In genomic region chr15:38257676-38258075, GRCh38 we compare ENCODE assay signal across 14 cellular contexts. TPM values are rescaled to one million over a fixed set of nuclear protein-coding genes. Genes with fewer than 3 reads are reported as not detected.
DNase-seq lines count a peak whose midpoint lies in the region; ATAC-seq and TF ChIP-seq lines count a peak whose summit lies in the region.
"Had no signal": no experiment of that assay in that cellular context is flagged by ENCODE, and none has a peak within 500 bp of the region (broad histone marks: within the 10 kb centered on the region; RNA-seq: fewer than 3 reads in every experiment).

No MANE protein-coding gene starts in this region.

- H3K36me3 ChIP-seq in ES-I3 (ENCODE audit: insufficient read depth, low read length) = no peaks in the 10 kb centered on the region
- no peaks in the 10 kb centered on the region for H3K36me3 ChIP-seq in sigmoid colon
- no peaks in the 10 kb centered on the region for H3K36me3 ChIP-seq in naive thymus-derived CD4-positive, alpha-beta T cell (ENCODE audit: control insufficient read depth in 2 of 3, insufficient read depth in 3 of 3, low read length in 3 of 3)
- H3K36me3 ChIP-seq: tibial artery had no signal

- intact Hi-C loops in sigmoid colon (cut with DNase I) = no loop called here
- intact Hi-C loops in naive thymus-derived CD4-positive, alpha-beta T cell (cut with micrococcal nuclease) = loop anchor here in 1 of 2 donors (10.0 kb wide), 2 partner anchors 437 to 1497 kb away; no protein-coding TSS in a partner anchor

- peaks cover 4% of the 10 kb centered on the region; the same call in 1 of the 2 replicates for H3K36me3 Mint-ChIP-seq in WTC11
- H3K36me3 Mint-ChIP-seq in naive thymus-derived CD4-positive, alpha-beta T cell = no peaks in the 10 kb centered on the region
- H3K36me3 Mint-ChIP-seq: activated naive CD8-positive, alpha-beta T cell treated with anti-CD3 and anti-CD28 coated beads for 36 hours had no signal

- H3K27me3 ChIP-seq in sigmoid colon = no peaks in the 10 kb centered on the region
- no peaks in the 10 kb centered on the region for H3K27me3 ChIP-seq in naive thymus-derived CD4-positive, alpha-beta T cell (ENCODE audit: control insufficient read depth in 2 of 2, insufficient read depth in 2 of 2, low read length in 2 of 2)
- H3K27me3 ChIP-seq: tibial artery had no signal

- H3K4me3 ChIP-seq in fibroblast of villous mesenchyme (ENCODE audit: low read depth, low read length) (peak overlapping the region; percentile 26), sigmoid colon (no peak overlapping the region)
- H3K4me3 ChIP-seq in naive thymus-derived CD4-positive, alpha-beta T cell (ENCODE audit: low read length) = no peak overlapping the region
- H3K4me3 ChIP-seq: tibial artery had no signal

- no peak for ATAC-seq in WTC11
- no peak for ATAC-seq in naive thymus-derived CD4-positive, alpha-beta T cell

- H3K9me3 ChIP-seq in ES-I3 (ENCODE audit: control insufficient read depth, insufficient read depth, low read length) (no peaks in the 10 kb centered on the region), sigmoid colon (no peaks in the 10 kb centered on the region)
- H3K9me3 ChIP-seq in naive thymus-derived CD4-positive, alpha-beta T cell (ENCODE audit: control insufficient read depth in 2 of 3, low read length in 3 of 3) = no peaks in the 10 kb centered on the region
- H3K9me3 ChIP-seq: tibial artery had no signal

- 33 to 56% methylated on average over 2 of the region's 2 CpGs for WGBS in sigmoid colon, 2 donors

- DNase-seq in WTC11 (ENCODE audit: low spot score) (no peak), fibroblast of villous mesenchyme (ENCODE audit: low read depth) (no peak), sigmoid colon (no peak), NCI-H226 (no peak)
- DNase-seq in activated CD4-positive, alpha-beta T cell treated with anti-CD3 and anti-CD28 coated beads, Interleukin-2, amount 50 U/mL, for 1 hour = no peak
- DNase-seq in naive thymus-derived CD4-positive, alpha-beta T cell = no peak
- no peak for DNase-seq in activated CD4-positive, alpha-beta T cell treated with anti-CD3 and anti-CD28 coated beads, Interleukin-2, amount 50 U/mL, for 4 hours
- DNase-seq: activated CD4-positive, CD25-positive, alpha-beta regulatory T cell treated with anti-CD3 and anti-CD28 coated beads, Interleukin-2, amount 50 U/mL, for 72 hours; activated naive CD8-positive, alpha-beta T cell treated with anti-CD3 and anti-CD28 coated beads for 36 hours; DMS79 treated with DMSO at 0.1 percent for 48 hours; NCI-H1417 treated with DMSO at 0.1 percent for 48 hours; tibial artery had no signal

- no peaks in the 10 kb centered on the region for H3K9me3 Mint-ChIP-seq in WTC11
- peaks cover 0 to 2% (median 0%) of the 10 kb centered on the region in 11 donors for H3K9me3 Mint-ChIP-seq in naive thymus-derived CD4-positive, alpha-beta T cell
- H3K9me3 Mint-ChIP-seq: activated naive CD8-positive, alpha-beta T cell treated with anti-CD3 and anti-CD28 coated beads for 36 hours had no signal

- peak overlapping the region; percentile 51 for H3K4me3 Mint-ChIP-seq in WTC11
- no peak overlapping the region for H3K4me3 Mint-ChIP-seq in naive thymus-derived CD4-positive, alpha-beta T cell
- H3K4me3 Mint-ChIP-seq: activated naive CD8-positive, alpha-beta T cell treated with anti-CD3 and anti-CD28 coated beads for 36 hours had no signal

- TF ChIP-seq CTCF in WTC11 (IDR thresholded peaks at IDR 0.05) (no peak), fibroblast of villous mesenchyme (IDR thresholded peaks at IDR 0.05; ENCODE audit: insufficient read depth, low read depth, low read length) (no peak), sigmoid colon (IDR thresholded peaks at IDR 0.05) (no peak)

- TF ChIP-seq EP300 in sigmoid colon (IDR thresholded peaks at IDR 0.05) = no peak

- TF ChIP-seq POLR2A in sigmoid colon (IDR thresholded peaks at IDR 0.05) = no peak

- CTCF ChIA-PET in WTC11 (lab: Charles Lee) = no interaction called here
- CTCF ChIA-PET in naive thymus-derived CD4-positive, alpha-beta T cell (lab: Charles Lee) = no interaction called here

- H3K27ac ChIP-seq in sigmoid colon = peak overlapping the region in 3 of 4 donors; percentile 16 to 99 (median 22)
- no peak overlapping the region for H3K27ac ChIP-seq in naive thymus-derived CD4-positive, alpha-beta T cell (ENCODE audit: low read depth, low read length)

- H3K9ac ChIP-seq in ES-I3 (ENCODE audit: low read depth, low read length) = 0 out of 2 replicates have a peak overlapping the region, but pooled peaks have one; percentile 11

- no peaks in the 10 kb centered on the region for H3K27me3 Mint-ChIP-seq in WTC11 (ENCODE audit: low read depth)
- H3K27me3 Mint-ChIP-seq in naive thymus-derived CD4-positive, alpha-beta T cell = peaks cover 0 to 45% (median 8%) of the 10 kb centered on the region in 5 donors
- H3K27me3 Mint-ChIP-seq: progenitor cell of endocrine pancreas had no signal

- peaks cover 47% of the 10 kb centered on the region for H3K4me1 Mint-ChIP-seq in WTC11
- peaks cover 14 to 18% (median 17%) of the 10 kb centered on the region in 7 donors for H3K4me1 Mint-ChIP-seq in naive thymus-derived CD4-positive, alpha-beta T cell

- POLR2A ChIA-PET in WTC11 (lab: Charles Lee) = no interaction called here
- POLR2A ChIA-PET in naive thymus-derived CD4-positive, alpha-beta T cell (lab: Charles Lee) = no interaction called here

- peaks cover 31% of the 10 kb centered on the region for H3K4me1 ChIP-seq in ES-I3 (ENCODE audit: insufficient read depth, low read length)
- peaks cover 0 to 32% (median 19%) of the 10 kb centered on the region in 4 donors for H3K4me1 ChIP-seq in sigmoid colon
- peaks cover 7 to 9% of the 10 kb centered on the region in 2 donors for H3K4me1 ChIP-seq in naive thymus-derived CD4-positive, alpha-beta T cell (ENCODE audit: control insufficient read depth in 2 of 2, insufficient read depth in 2 of 2, low read length in 2 of 2)

- peak overlapping the region; percentile 86 for H3K27ac Mint-ChIP-seq in WTC11
- H3K27ac Mint-ChIP-seq in naive thymus-derived CD4-positive, alpha-beta T cell = no peak overlapping the region
- H3K27ac Mint-ChIP-seq: activated naive CD8-positive, alpha-beta T cell treated with anti-CD3 and anti-CD28 coated beads for 36 hours; progenitor cell of endocrine pancreas had no signal

TF ChIP-seq in WTC11, 78 proteins besides CTCF, POLR2A, EP300 and RAD21 (continues in another document):
- TF ChIP-seq ATF6 (CRISPR knock-in tag; IDR thresholded peaks at IDR 0.05) = no peak
- TF ChIP-seq ZNF423 (CRISPR knock-in tag; IDR thresholded peaks at IDR 0.05) = no peak
- TF ChIP-seq ZBTB43 (CRISPR knock-in tag; IDR thresholded peaks at IDR 0.05) = no peak
- TF ChIP-seq, protein P1, sequence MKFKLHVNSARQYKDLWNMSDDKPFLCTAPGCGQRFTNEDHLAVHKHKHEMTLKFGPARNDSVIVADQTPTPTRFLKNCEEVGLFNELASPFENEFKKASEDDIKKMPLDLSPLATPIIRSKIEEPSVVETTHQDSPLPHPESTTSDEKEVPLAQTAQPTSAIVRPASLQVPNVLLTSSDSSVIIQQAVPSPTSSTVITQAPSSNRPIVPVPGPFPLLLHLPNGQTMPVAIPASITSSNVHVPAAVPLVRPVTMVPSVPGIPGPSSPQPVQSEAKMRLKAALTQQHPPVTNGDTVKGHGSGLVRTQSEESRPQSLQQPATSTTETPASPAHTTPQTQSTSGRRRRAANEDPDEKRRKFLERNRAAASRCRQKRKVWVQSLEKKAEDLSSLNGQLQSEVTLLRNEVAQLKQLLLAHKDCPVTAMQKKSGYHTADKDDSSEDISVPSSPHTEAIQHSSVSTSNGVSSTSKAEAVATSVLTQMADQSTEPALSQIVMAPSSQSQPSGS (CRISPR knock-in tag; IDR thresholded peaks at IDR 0.05; ENCODE audit: borderline replicate concordance, low read depth) = no peak
- no peak for TF ChIP-seq ZNF512 (CRISPR knock-in tag; IDR thresholded peaks at IDR 0.05; ENCODE audit: borderline replicate concordance)

RNA-seq across cellular contexts. Expression of gene SPRED1, which starts 5.0 kb away (rescaled TPM):
- total RNA-seq in WTC11 (2021) (35.9 to 37.1 TPM (median 36.1 TPM) in 3 replicates), fibroblast of villous mesenchyme (45.4 and 55.7 TPM in 2 replicates), sigmoid colon (10 to 100 TPM; 13.3 to 17.8 (median 15.1) TPM)
- 10 to 100 TPM in 2 of 3 donors, 1 to 10 TPM in 1; 6.8 to 15.6 (median 13.6) TPM for polyA plus RNA-seq in sigmoid colon
- total RNA-seq in naive thymus-derived CD4-positive, alpha-beta T cell = 1 to 10 TPM in 2 of 5 experiments, under 1 TPM in 3; 0.07 to 2.6 (median 0.95) TPM
- not detected for polyA plus RNA-seq in naive thymus-derived CD4-positive, alpha-beta T cell

Comparison
In these comparisons a context has a peak if more than half of its experiments do, and no peak if none do; other contexts are left out.
1. RNA of gene SPRED1, which starts 5.0 kb away (total RNA-seq): 45.4 to 55.7 TPM in fibroblast of villous mesenchyme, 35.9 to 37.1 TPM in WTC11 and 13.3 to 17.8 TPM in sigmoid colon; 0.07 to 2.6 TPM in naive thymus-derived CD4-positive, alpha-beta T cell; every median in the first group is over 4 times any median in the second.